21 cellular contexts compared by ENCODE assay signal in the genomic region with DNA sequence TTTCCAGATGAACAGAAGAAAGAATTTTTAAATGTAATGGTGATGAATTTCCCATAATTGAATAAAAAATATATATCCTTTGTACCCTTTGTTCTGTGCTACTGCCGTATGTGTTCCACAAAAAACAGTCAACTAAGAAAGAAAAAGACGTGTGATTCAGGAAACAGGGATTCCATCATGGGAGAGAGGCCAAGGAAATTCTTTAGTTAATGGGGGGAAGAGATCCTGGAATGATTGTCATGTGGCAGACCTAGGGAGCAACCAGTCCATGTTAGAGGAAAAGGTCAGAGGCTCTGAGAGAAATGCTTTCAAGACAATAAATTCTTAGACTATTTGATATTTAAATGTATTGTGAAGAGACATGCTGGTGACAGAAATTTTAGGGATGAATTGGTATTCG.
DNase-seq lines count a peak whose midpoint lies in the region; ATAC-seq, FAIRE-seq and TF ChIP-seq lines count a peak whose summit lies in the region.
"Had no signal": no experiment of that assay in that cellular context is flagged by ENCODE, and none has a peak within 500 bp of the region (broad histone marks: within the 10 kb centered on the region; RNA-seq: fewer than 3 reads in every experiment).

No MANE protein-coding gene starts in this region.

- H3K9ac ChIP-seq in endothelial cell of umbilical vein (replicated peaks; ENCODE audit: extremely low read depth, insufficient read depth, low read length): no peak overlapping the region
- H3K9ac ChIP-seq in neuronal stem cell (ENCODE audit: low read depth, low read length, poor library complexity): no peak overlapping the region
- H3K9ac ChIP-seq: BLaER1, KMS-11 had no signal

- H3K79me1 ChIP-seq in neuronal stem cell (ENCODE audit: low read depth, low read length): no peaks in the 10 kb centered on the region

- H3K4me1 ChIP-seq in endothelial cell of umbilical vein (ENCODE audit: control insufficient read depth, extremely low read depth, insufficient read depth, low read length): peaks cover 10% of the 10 kb centered on the region
- peaks cover 1 to 5% of the 10 kb centered on the region in 2 donors for H3K4me1 ChIP-seq in neuronal stem cell (ENCODE audit: control insufficient read depth in 2 of 2, insufficient read depth in 1 of 2, low read depth in 1 of 2, low read length in 2 of 2)
- H3K4me1 ChIP-seq in transverse colon: no peaks in the 10 kb centered on the region
- H3K4me1 ChIP-seq: BLaER1 had no signal

- H3K27ac ChIP-seq in endothelial cell of umbilical vein (ENCODE audit: insufficient read depth, low read depth, low read length) (no peak overlapping the region), neuronal stem cell (replicated peaks; ENCODE audit: low read length) (no peak overlapping the region), transverse colon (no peak overlapping the region)
- H3K27ac ChIP-seq: BLaER1, KMS-11 had no signal

- DNase-seq in stimulated activated naive CD8-positive, alpha-beta T cell treated with anti-CD3 and anti-CD28 coated beads, Interleukin-15, Interleukin-2, amounts not matched to agents 100 U/mL and 50 U/mL, for 24 hours: no peak
- DNase-seq in endothelial cell of umbilical vein (ENCODE audit: low read depth, low spot score) (peak; percentile 77), neuronal stem cell (ENCODE audit: low spot score) (no peak), UCSD-AML1 (lab: John Stamatoyannopoulos, UW; ENCODE audit: unreplicated experiment) (no peak), transverse colon (no peak)
- DNase-seq in activated CD4-positive, CD25-positive, alpha-beta regulatory T cell treated with anti-CD3 and anti-CD28 coated beads, Interleukin-2, amount 50 U/mL, for 72 hours: no peak
- DNase-seq in activated T-cell treated with anti-CD3 and anti-CD28 coated beads, Interleukin-2, amount 50 U/mL, for 24 hours: no peak
- DNase-seq: 8988T; CD8-positive, alpha-beta memory T cell; DMS79; GOT3; NCI-H1048; NCI-H146; NCI-H2081 treated with DMSO at 0.1 percent for 48 hours; NCI-H524 had no signal

- FAIRE-seq in endothelial cell of umbilical vein (lab: Jason Lieb, UNC): no peak
- FAIRE-seq: D721Med, G401.6, GM12878 had no signal

- H3K36me3 ChIP-seq in endothelial cell of umbilical vein (ENCODE audit: control insufficient read depth in 2 of 2, extremely low read depth in 1 of 2, insufficient read depth in 2 of 2, low read length in 2 of 2) (no peaks in the 10 kb centered on the region), neuronal stem cell (replicated peaks in 1 of 2; ENCODE audit: control insufficient read depth in 2 of 2, insufficient read depth in 2 of 2, low read length in 2 of 2) (no peaks in the 10 kb centered on the region), transverse colon (no peaks in the 10 kb centered on the region)
- H3K36me3 ChIP-seq: BLaER1 had no signal

- H3K4me3 ChIP-seq in endothelial cell of umbilical vein (replicated peaks in 1 of 3; ENCODE audit: insufficient read depth in 1 of 3, low read depth in 1 of 3, low read length in 3 of 3) (no peak overlapping the region), neuronal stem cell (ENCODE audit: low read length in 2 of 2) (no peak overlapping the region), transverse colon (no peak overlapping the region)
- H3K4me3 ChIP-seq: BLaER1, GM12878 had no signal

- intact Hi-C loops in endothelial cell of umbilical vein (cut with micrococcal nuclease): no loop called here
- intact Hi-C loops in transverse colon (cut with DNase I; ENCODE audit: low total_unique reads): no loop called here

- TF ChIP-seq CTCF in endothelial cell of umbilical vein (IDR thresholded peaks at IDR 0.05; ENCODE audit: extremely low read depth in 1 of 2, insufficient read depth in 1 of 2, low read depth in 1 of 2, low read length in 2 of 2): no peak
- no peak for TF ChIP-seq CTCF in transverse colon (IDR thresholded peaks at IDR 0.05)

- H3K4ac ChIP-seq in neuronal stem cell (ENCODE audit: low read length): no peak overlapping the region

- no peaks in the 10 kb centered on the region for H3K27me3 ChIP-seq in endothelial cell of umbilical vein (ENCODE audit: control insufficient read depth in 2 of 2, insufficient read depth in 2 of 2, low read length in 2 of 2)
- H3K27me3 ChIP-seq in neuronal stem cell (ENCODE audit: control insufficient read depth in 3 of 3, insufficient read depth in 3 of 3, low read depth in 1 of 3, low read length in 3 of 3): no peaks in the 10 kb centered on the region
- H3K27me3 ChIP-seq in transverse colon: no peaks in the 10 kb centered on the region
- H3K27me3 ChIP-seq: BLaER1 had no signal

- H4K20me1 ChIP-seq in endothelial cell of umbilical vein (replicated peaks; ENCODE audit: control insufficient read depth, extremely low read depth, insufficient read depth, low read length): no peaks in the 10 kb centered on the region
- H4K20me1 ChIP-seq: BLaER1 had no signal

- no peak overlapping the region for H3K23ac ChIP-seq in neuronal stem cell (ENCODE audit: low read depth, low read length, poor library complexity)

- no peak overlapping the region for H3K4me2 ChIP-seq in endothelial cell of umbilical vein (ENCODE audit: insufficient read depth, low read length)
- no peak overlapping the region for H3K4me2 ChIP-seq in neuronal stem cell (ENCODE audit: insufficient read depth, low read length, poor library complexity, severe bottlenecking)
- H3K4me2 ChIP-seq: BLaER1, KMS-11 had no signal

- TF ChIP-seq POLR2A in endothelial cell of umbilical vein (IDR thresholded peaks at IDR 0.05; ENCODE audit: low read depth, low read length) (no peak), transverse colon (IDR thresholded peaks at IDR 0.05) (no peak)

- no peaks in the 10 kb centered on the region for H3K36me3 Mint-ChIP-seq in stimulated activated naive CD8-positive, alpha-beta T cell treated with anti-CD3 and anti-CD28 coated beads, Interleukin-15, Interleukin-2, amounts not matched to agents 100 ng/mL and 50 ng/mL, for 24 hours (ENCODE audit: low read depth)
- no peaks in the 10 kb centered on the region for H3K36me3 Mint-ChIP-seq in activated T-cell treated with anti-CD3 and anti-CD28 coated beads, Interleukin-2, amount 50 U/mL, for 24 hours (ENCODE audit: low read depth)
- H3K36me3 Mint-ChIP-seq: CD8-positive, alpha-beta memory T cell had no signal

- H4K8ac ChIP-seq in neuronal stem cell (ENCODE audit: low read depth, low read length): no peak overlapping the region

- no peak overlapping the region for H3K4me3 Mint-ChIP-seq in stimulated activated naive CD8-positive, alpha-beta T cell treated with anti-CD3 and anti-CD28 coated beads, Interleukin-15, Interleukin-2, amounts not matched to agents 100 ng/mL and 50 ng/mL, for 24 hours
- H3K4me3 Mint-ChIP-seq in activated T-cell treated with anti-CD3 and anti-CD28 coated beads, Interleukin-2, amount 50 U/mL, for 24 hours: no peak overlapping the region
- H3K4me3 Mint-ChIP-seq: CD8-positive, alpha-beta memory T cell had no signal

- H3K18ac ChIP-seq in neuronal stem cell (ENCODE audit: low read length): no peak overlapping the region

- H3K27me3 Mint-ChIP-seq in stimulated activated naive CD8-positive, alpha-beta T cell treated with anti-CD3 and anti-CD28 coated beads, Interleukin-15, Interleukin-2, amounts not matched to agents 100 ng/mL and 50 ng/mL, for 24 hours: peaks cover 8% of the 10 kb centered on the region
- H3K27me3 Mint-ChIP-seq in activated T-cell treated with anti-CD3 and anti-CD28 coated beads, Interleukin-2, amount 50 U/mL, for 24 hours: no peaks in the 10 kb centered on the region

- no peak overlapping the region for H2BK15ac ChIP-seq in neuronal stem cell (ENCODE audit: low read length)

- CTCF ChIA-PET in endothelial cell of umbilical vein (lab: Charles Lee): no interaction called here

- H2AFZ ChIP-seq in endothelial cell of umbilical vein (ENCODE audit: low read depth, low read length): no peak overlapping the region
- H2AFZ ChIP-seq in neuronal stem cell (ENCODE audit: low read length): peak overlapping the region; percentile 49

- H3K79me2 ChIP-seq in endothelial cell of umbilical vein (ENCODE audit: control insufficient read depth, insufficient read depth, low read length): no peaks in the 10 kb centered on the region

- no peak overlapping the region for H3K14ac ChIP-seq in neuronal stem cell (ENCODE audit: low read length)

- H2BK5ac ChIP-seq in neuronal stem cell (ENCODE audit: low read length): no peak overlapping the region

- no TSS peak for BruUV-seq in endothelial cell of umbilical vein (replicated peaks; lab: Mats Ljungman, UMichigan)

- dilution Hi-C loops in endothelial cell of umbilical vein (cut with MboI; ENCODE audit: extremely low pct_ligation_motif_present, low sequenced_read_pairs): no loop called here

- no peaks in the 10 kb centered on the region for H3K9me1 ChIP-seq in endothelial cell of umbilical vein (replicated peaks; ENCODE audit: control insufficient read depth, extremely low read depth, insufficient read depth, low read length)

- WGBS in neuronal stem cell (ENCODE audit: extremely low coverage in 2 of 2, insufficient read length in 2 of 2, insufficient replicate concordance in 1 of 2), 2 donors: no CpG with 5 or more reads among the region's 3 CpGs
- WGBS in transverse colon (ENCODE audit: low coverage in 1 of 2), 2 donors: 59 to 64% methylated on average over 3 of the region's 3 CpGs

- in situ Hi-C loops in transverse colon (cut with MboI; ENCODE audit: low pct_ligation_motif_present in 1 of 4, low pct_unique_long_range_greater_than_20kb in 1 of 4, low sequenced_read_pairs in 3 of 4): no loop called here

- no peak for TF ChIP-seq EP300 in transverse colon (IDR thresholded peaks at IDR 0.05; ENCODE audit: low read depth)

- H2BK120ac ChIP-seq in neuronal stem cell (ENCODE audit: low read depth, low read length): no peak overlapping the region

- H3K9me3 ChIP-seq in endothelial cell of umbilical vein (replicated peaks; ENCODE audit: control insufficient read depth, insufficient read depth, low read length) (no peaks in the 10 kb centered on the region), neuronal stem cell (replicated peaks in 1 of 2; ENCODE audit: control insufficient read depth in 2 of 2, insufficient read depth in 1 of 2, low read depth in 1 of 2, low read length in 2 of 2) (no peaks in the 10 kb centered on the region), transverse colon (no peaks in the 10 kb centered on the region)
- H3K9me3 ChIP-seq: BLaER1 had no signal

- no peak overlapping the region for H2BK12ac ChIP-seq in neuronal stem cell (ENCODE audit: low read length)

- POLR2A ChIA-PET in endothelial cell of umbilical vein (lab: Charles Lee): no interaction called here

- no peak overlapping the region for H2AK5ac ChIP-seq in neuronal stem cell (ENCODE audit: low read depth, low read length)

- peak overlapping the region; percentile 13 for H3K27ac Mint-ChIP-seq in stimulated activated naive CD8-positive, alpha-beta T cell treated with anti-CD3 and anti-CD28 coated beads, Interleukin-15, Interleukin-2, amounts not matched to agents 100 ng/mL and 50 ng/mL, for 24 hours
- no peak overlapping the region for H3K27ac Mint-ChIP-seq in activated T-cell treated with anti-CD3 and anti-CD28 coated beads, Interleukin-2, amount 50 U/mL, for 24 hours
- H3K27ac Mint-ChIP-seq: CD8-positive, alpha-beta memory T cell had no signal

- no peak for ATAC-seq in stimulated activated naive CD8-positive, alpha-beta T cell treated with anti-CD3 and anti-CD28 coated beads, Interleukin-15, Interleukin-2, amounts not matched to agents 100 U/mL and 50 U/mL, for 24 hours
- ATAC-seq: GM12878 had no signal

- no peak overlapping the region for H4K91ac ChIP-seq in neuronal stem cell (ENCODE audit: low read depth, low read length, poor library complexity)

- no peaks in the 10 kb centered on the region for H3K4me1 Mint-ChIP-seq in stimulated activated naive CD8-positive, alpha-beta T cell treated with anti-CD3 and anti-CD28 coated beads, Interleukin-15, Interleukin-2, amounts not matched to agents 100 ng/mL and 50 ng/mL, for 24 hours (ENCODE audit: low read depth)
- H3K4me1 Mint-ChIP-seq in activated T-cell treated with anti-CD3 and anti-CD28 coated beads, Interleukin-2, amount 50 U/mL, for 24 hours (ENCODE audit: low read depth): no peaks in the 10 kb centered on the region
- H3K4me1 Mint-ChIP-seq: CD8-positive, alpha-beta memory T cell had no signal

- no peaks in the 10 kb centered on the region for H3K9me3 Mint-ChIP-seq in stimulated activated naive CD8-positive, alpha-beta T cell treated with anti-CD3 and anti-CD28 coated beads, Interleukin-15, Interleukin-2, amounts not matched to agents 100 ng/mL and 50 ng/mL, for 24 hours
- H3K9me3 Mint-ChIP-seq in activated T-cell treated with anti-CD3 and anti-CD28 coated beads, Interleukin-2, amount 50 U/mL, for 24 hours: no peaks in the 10 kb centered on the region
